ENCODE assay signal across 11 cellular contexts in genomic region chr6:149331043-149331807, GRCh38. TPM values are rescaled to one million over a fixed set of nuclear protein-coding genes. Genes with fewer than 3 reads are reported as not detected.
DNase-seq lines count a peak whose midpoint lies in the region; ATAC-seq and TF ChIP-seq lines count a peak whose summit lies in the region.
"Had no signal": no experiment of that assay in that cellular context is flagged by ENCODE, and none has a peak within 500 bp of the region (broad histone marks: within the 10 kb centered on the region; RNA-seq: fewer than 3 reads in every experiment).

No MANE protein-coding gene starts in this region.

- peaks cover 49% of the 10 kb centered on the region for H3K4me1 ChIP-seq in GM23248 (ENCODE audit: insufficient read depth)
- H3K4me1 ChIP-seq in mucosa of descending colon (ENCODE audit: low read depth), result peaks cover 39% of the 10 kb centered on the region

- no peaks in the 10 kb centered on the region for H3K27me3 ChIP-seq in GM23248 (replicated peaks; ENCODE audit: insufficient read depth)

- no peaks in the 10 kb centered on the region for H3K27me3 Mint-ChIP-seq in activated CD8-positive, alpha-beta T cell treated with anti-CD3 and anti-CD28 coated beads, Interleukin-2, amount 10 ng/mL, durations not matched to agents 7 days and 5 days (ENCODE audit: low read depth)

- H4K20me1 ChIP-seq in GM23248 (ENCODE audit: insufficient read depth), result peaks cover 54% of the 10 kb centered on the region

- H3K9me2 ChIP-seq in GM23248 (ENCODE audit: insufficient read depth), result no peaks in the 10 kb centered on the region

- peak overlapping the region; percentile 28 for H3K27ac Mint-ChIP-seq in activated CD8-positive, alpha-beta T cell treated with anti-CD3 and anti-CD28 coated beads, Interleukin-2, amount 10 ng/mL, durations not matched to agents 7 days and 5 days

- WGBS in GM23248 (ENCODE audit: low coverage in 1 of 2, low lambda C conversion rate in 2 of 2, missing lambda C conversion rate in 2 of 2), 2 experiments, result 45 to 47% methylated on average over 2 of the region's 2 CpGs

- POLR2A ChIA-PET in AG04449 (lab: Yijun Ruan, JAX), result no interaction called here
- POLR2A ChIA-PET in activated CD8-positive, alpha-beta T cell treated with anti-CD3 and anti-CD28 coated beads, Interleukin-2, amount 10 ng/mL, durations not matched to agents 7 days and 5 days (lab: Charles Lee), result interaction anchor here (0.6 kb wide), 1 partner anchor 215 kb away, joined by 3 read pairs; the partner anchor contains the start of gene PPIL4

- ATAC-seq in activated CD8-positive, alpha-beta T cell treated with anti-CD3 and anti-CD28 coated beads, Interleukin-2, amount 10 ng/mL, durations not matched to agents 7 days and 5 days, result no peak
- ATAC-seq in mucosa of descending colon (no peak), HG02970 (IDR thresholded peaks at IDR 0.05; ENCODE audit: low FRiP score, unreplicated experiment) (no peak)

- H3K9me3 ChIP-seq in GM23248 (ENCODE audit: low read depth) (no peaks in the 10 kb centered on the region), mucosa of descending colon (no peaks in the 10 kb centered on the region)
- H3K9me3 ChIP-seq: HAP-1 had no signal

- intact Hi-C loops in mucosa of descending colon (cut with DNase I, micrococcal nuclease), result no loop called here

- peak overlapping the region; percentile 3 for H3K4me3 Mint-ChIP-seq in activated CD8-positive, alpha-beta T cell treated with anti-CD3 and anti-CD28 coated beads, Interleukin-2, amount 10 ng/mL, durations not matched to agents 7 days and 5 days

- no peaks in the 10 kb centered on the region for H3K9me3 Mint-ChIP-seq in activated CD8-positive, alpha-beta T cell treated with anti-CD3 and anti-CD28 coated beads, Interleukin-2, amount 10 ng/mL, durations not matched to agents 7 days and 5 days (ENCODE audit: insufficient read depth)

- in situ Hi-C loops in GM23248 (cut with MboI), result no loop called here

- H3K36me3 Mint-ChIP-seq in activated CD8-positive, alpha-beta T cell treated with anti-CD3 and anti-CD28 coated beads, Interleukin-2, amount 10 ng/mL, durations not matched to agents 7 days and 5 days (ENCODE audit: low read depth), result peaks cover 43% of the 10 kb centered on the region

- peaks cover 56% of the 10 kb centered on the region for H3F3A ChIP-seq in GM23248 (ENCODE audit: insufficient read depth)

- peak overlapping the region; percentile 58 for H3K27ac ChIP-seq in GM23248

- no peak overlapping the region for H3K4me3 ChIP-seq in AG04449 (ENCODE audit: low read depth, low read length)
- H3K4me3 ChIP-seq in GM23248, result peak overlapping the region; percentile 25; the same call in 1 of the 2 replicates
- no peak overlapping the region for H3K4me3 ChIP-seq in fibroblast of pulmonary artery (replicated peaks; ENCODE audit: low read depth, low read length)
- no peak overlapping the region for H3K4me3 ChIP-seq in mucosa of descending colon
- H3K4me3 ChIP-seq: HAP-1 had no signal

- H2AFZ ChIP-seq in GM23248, result no peak overlapping the region

- peaks cover 84% of the 10 kb centered on the region for H3K4me1 Mint-ChIP-seq in activated CD8-positive, alpha-beta T cell treated with anti-CD3 and anti-CD28 coated beads, Interleukin-2, amount 10 ng/mL, durations not matched to agents 7 days and 5 days (ENCODE audit: low read depth)

- peaks cover 99% of the 10 kb centered on the region for H3K79me2 ChIP-seq in GM23248 (ENCODE audit: insufficient read depth)

- H3K9ac ChIP-seq in GM23248, result 0 out of 2 replicates have a peak overlapping the region, but pooled peaks have one; percentile 24

- DNase-seq in AG04449 (ENCODE audit: low read depth, low spot score) (peak; percentile 34), GM23248 (peak; percentile 53), fibroblast of pulmonary artery (ENCODE audit: low read depth) (peak; percentile 51), mucosa of descending colon (no peak), putamen (ENCODE audit: low spot score) (no peak)
- DNase-seq in activated CD8-positive, alpha-beta T cell treated with anti-CD3 and anti-CD28 coated beads, Interleukin-2, amount 10 ng/mL, durations not matched to agents 7 days and 5 days, result no peak
- no peak for DNase-seq in activated CD4-positive, CD25-positive, alpha-beta regulatory T cell (lab: John Stamatoyannopoulos, UW)
- DNase-seq: anterior cingulate cortex, COR-L47 had no signal

- CTCF ChIA-PET in AG04449 (lab: Yijun Ruan, JAX), result interaction anchor here (1.4 kb wide), 1 partner anchor 101 kb away, joined by 5 read pairs; no protein-coding TSS in a partner anchor
- CTCF ChIA-PET in activated CD8-positive, alpha-beta T cell treated with anti-CD3 and anti-CD28 coated beads, Interleukin-2, amount 10 ng/mL, durations not matched to agents 7 days and 5 days (lab: Charles Lee), result interaction anchor here (1.2 to 4.3 kb wide), 5 partner anchors 8 to 247 kb away, joined by 3 to 21 read pairs (median 4); no protein-coding TSS in a partner anchor

- H3K36me3 ChIP-seq in GM23248 (ENCODE audit: low read depth) (no peaks in the 10 kb centered on the region), mucosa of descending colon (ENCODE audit: low read depth) (no peaks in the 10 kb centered on the region)
- H3K36me3 ChIP-seq: HAP-1 had no signal

- TF ChIP-seq CTCF in AG04449 (IDR thresholded peaks at IDR 0.05; ENCODE audit: insufficient read depth, low read length, missing control alignments) (no peak), fibroblast of pulmonary artery (IDR thresholded peaks at IDR 0.05; ENCODE audit: low read length, missing control alignments) (no peak), mucosa of descending colon (IDR thresholded peaks at IDR 0.05) (no peak)

- H3K4me2 ChIP-seq in GM23248 (ENCODE audit: unreplicated experiment), result peak overlapping the region; percentile 59

RNA-seq across cellular contexts. Expression of gene TAB2, which starts 13.7 kb away (rescaled TPM):
- 28.4 and 30.7 TPM in 2 replicates for total RNA-seq in GM23248 (2014; rRNA removed; shearing (Covaris generic))
- 10.8 and 11.6 TPM in 2 replicates for polyA plus RNA-seq in GM23248 (2016; fragmentation: Nextera tagmentation; extraction: Ambion mirVana)
- 100 to 1,000 TPM; 113 to 115 TPM for total RNA-seq in activated CD8-positive, alpha-beta T cell treated with anti-CD3 and anti-CD28 coated beads, Interleukin-2, amount 10 ng/mL, durations not matched to agents 7 days and 5 days
- 100 to 1,000 TPM in 1 of 3 donors, 10 to 100 TPM in 2; 57.1 to 124 (median 70.2) TPM for total RNA-seq in mucosa of descending colon

Comparison
In these comparisons a context has a peak if more than half of its experiments do, and no peak if none do; other contexts are left out.
1. DNase-seq: peak in AG04449 (single experiment), GM23248 (single experiment) and fibroblast of pulmonary artery (single experiment); none in activated CD8-positive, alpha-beta T cell treated with anti-CD3 and anti-CD28 coated beads, Interleukin-2, amount 10 ng/mL, durations not matched to agents 7 days and 5 days (single experiment), mucosa of descending colon (0 of 3), putamen (single experiment) and activated CD4-positive, CD25-positive, alpha-beta regulatory T cell (0 of 4).